ENCODE assay signal across 8 cellular contexts in genomic region chr17:30710296-30711088, GRCh38.
A peak's percentile ranks its signal among the peaks of the same experiment; 100 is the strongest.
DNase-seq lines count a peak whose midpoint lies in the region; ATAC-seq and TF ChIP-seq lines count a peak whose summit lies in the region.
"Not testable (repeated sequence)": the region's sequence is repeated elsewhere in the genome, so short reads cannot be mapped to it uniquely, and the experiment has no call there.

No MANE protein-coding gene starts in this region.

- not testable (repeated sequence) for H3K9me3 ChIP-seq in Caco-2; Karpas-422 (ENCODE audit: low read length); T-helper 17 cell (ENCODE audit: control insufficient read depth, low read length, poor library complexity, severe bottlenecking); esophagus muscularis mucosa; ovary; thyroid gland

- H3K9ac ChIP-seq in Karpas-422 (ENCODE audit: low read length): peak overlapping the region; percentile 84

- BruUV-seq in Caco-2 (replicated peaks; lab: Mats Ljungman, UMichigan): not testable (repeated sequence)

- not testable (repeated sequence) for TF ChIP-seq EP300 in esophagus muscularis mucosa (IDR thresholded peaks at IDR 0.05); ovary (IDR thresholded peaks at IDR 0.05)

- not testable (repeated sequence) for H4K20me1 ChIP-seq in Karpas-422 (ENCODE audit: insufficient read depth, low read depth, low read length)

- peak overlapping the region; percentile 80 for H3K4me3 ChIP-seq in Caco-2 (ENCODE audit: low read depth, low read length)
- peak overlapping the region; percentile 74 for H3K4me3 ChIP-seq in Karpas-422 (ENCODE audit: low read length)
- H3K4me3 ChIP-seq in astrocyte of the cerebellum (ENCODE audit: low read depth, low read length): peak overlapping the region; percentile 67
- peak overlapping the region; percentile 70 to 92 (median 87) for H3K4me3 ChIP-seq in esophagus muscularis mucosa
- H3K4me3 ChIP-seq in ovary: peak overlapping the region; percentile 77
- peak overlapping the region; percentile 56 to 88 (median 64) for H3K4me3 ChIP-seq in thyroid gland (replicated peaks in 1 of 3)

- H3K4me3 Mint-ChIP-seq in Caco-2 (ENCODE audit: unreplicated experiment) (peak overlapping the region; percentile 78), T-helper 17 cell (peak overlapping the region; percentile 88)

- H2AFZ ChIP-seq in Karpas-422 (ENCODE audit: low read length): not testable (repeated sequence)

- POLR2A ChIA-PET in Caco-2 (lab: Charles Lee): not testable (repeated sequence)

- not testable (repeated sequence) for TF ChIP-seq POLR2A in esophagus muscularis mucosa (IDR thresholded peaks at IDR 0.05; ENCODE audit: low read depth); ovary (IDR thresholded peaks at IDR 0.05); thyroid gland (IDR thresholded peaks at IDR 0.05)

- intact Hi-C loops in Caco-2 (cut with micrococcal nuclease; ENCODE audit: unreplicated experiment); ovary (cut with DNase I); thyroid gland (cut with DNase I): not testable (repeated sequence)
- intact Hi-C loops in esophagus muscularis mucosa (cut with DNase I): loop anchor here (10.0 kb wide), 2 partner anchors 114 to 236 kb away; partner anchors contain the start of genes CRLF3 and GOSR1

- not testable (repeated sequence) for ATAC-seq in T-helper 17 cell

- H3K27ac Mint-ChIP-seq in Caco-2 (ENCODE audit: unreplicated experiment): peak overlapping the region; percentile 70
- H3K27ac Mint-ChIP-seq in T-helper 17 cell: not testable (repeated sequence)

- H3K27ac ChIP-seq in Karpas-422 (ENCODE audit: low read length) (peak overlapping the region; percentile 51), esophagus muscularis mucosa (replicated peaks in 1 of 4) (peak overlapping the region; percentile 48 to 74 (median 72))
- H3K27ac ChIP-seq in ovary, thyroid gland: not testable (repeated sequence)

- TF ChIP-seq CTCF in Caco-2 (IDR thresholded peaks at IDR 0.05; ENCODE audit: insufficient read depth in 1 of 2, low read depth in 1 of 2, low read length in 1 of 2, severe bottlenecking in 1 of 2, unreplicated experiment in 1 of 2); astrocyte of the cerebellum (IDR thresholded peaks at IDR 0.05; ENCODE audit: low read depth, low read length, missing control alignments); esophagus muscularis mucosa (IDR thresholded peaks at IDR 0.05); ovary (IDR thresholded peaks at IDR 0.05); thyroid gland (IDR thresholded peaks at IDR 0.05): not testable (repeated sequence)

- H3K4me2 ChIP-seq in Karpas-422 (ENCODE audit: low read depth, low read length, poor library complexity, severe bottlenecking): peak overlapping the region; percentile 71

- not testable (repeated sequence) for H3K9me3 Mint-ChIP-seq in Caco-2 (ENCODE audit: unreplicated experiment)

- peaks cover 47% of the 10 kb centered on the region for H3K79me2 ChIP-seq in Karpas-422 (ENCODE audit: low read length)

- in situ Hi-C loops in astrocyte of the cerebellum (cut with HindIII; ENCODE audit: low sequenced_read_pairs): not testable (repeated sequence)

- H3K36me3 ChIP-seq in Caco-2 (ENCODE audit: control insufficient read depth, insufficient read depth, low read length); Karpas-422 (ENCODE audit: insufficient read depth, low read length); esophagus muscularis mucosa; ovary; thyroid gland: not testable (repeated sequence)

- not testable (repeated sequence) for H3K27me3 Mint-ChIP-seq in Caco-2 (ENCODE audit: insufficient read depth, unreplicated experiment)
- H3K27me3 Mint-ChIP-seq in T-helper 17 cell: peaks cover 26% of the 10 kb centered on the region

- CTCF ChIA-PET in Caco-2 (lab: Charles Lee): interaction anchor here (0.6 kb wide), 1 partner anchor 54 kb away, joined by 7 read pairs; no protein-coding TSS in a partner anchor

- H3K27me3 ChIP-seq in Caco-2 (replicated peaks; ENCODE audit: control insufficient read depth, insufficient read depth, low read length); Karpas-422 (ENCODE audit: low read length); ovary; thyroid gland: not testable (repeated sequence)
- H3K27me3 ChIP-seq in esophagus muscularis mucosa: peaks cover 0 to 13% (median 0%) of the 10 kb centered on the region in 4 donors

- H3K9me2 ChIP-seq in Karpas-422 (replicated peaks; ENCODE audit: insufficient read depth, low read length): not testable (repeated sequence)

- not testable (repeated sequence) for H3K4me1 ChIP-seq in Caco-2; ovary (ENCODE audit: insufficient read depth)
- H3K4me1 ChIP-seq in Karpas-422 (ENCODE audit: low read length): peaks cover 56% of the 10 kb centered on the region
- H3K4me1 ChIP-seq in esophagus muscularis mucosa: peaks cover 3 to 66% (median 54%) of the 10 kb centered on the region in 4 donors
- H3K4me1 ChIP-seq in thyroid gland: peaks cover 10 to 13% of the 10 kb centered on the region in 2 donors

- not testable (repeated sequence) for DNase-seq in Caco-2; T-helper 17 cell; astrocyte of the cerebellum (ENCODE audit: low read depth); esophagus muscularis mucosa (ENCODE audit: extremely low spot score); ovary; thyroid gland
- peak; percentile 49 for DNase-seq in Karpas-422
- DNase-seq in left kidney (ENCODE audit: low read depth, low spot score): peak; percentile 43

- H3K4me1 Mint-ChIP-seq in Caco-2 (ENCODE audit: low read depth, unreplicated experiment): peaks cover 21% of the 10 kb centered on the region
- H3K4me1 Mint-ChIP-seq in T-helper 17 cell: peaks cover 31% of the 10 kb centered on the region

- 42% methylated on average over 14 of the region's 29 CpGs for WGBS in esophagus muscularis mucosa
- 14 to 29% (median 19%) methylated on average over 15 to 29 of the region's 29 CpGs for WGBS in ovary, 3 donors
- WGBS in thyroid gland, 2 donors: 25 to 26% methylated on average over 22 to 23 of the region's 29 CpGs

- peaks cover 18% of the 10 kb centered on the region for H3K36me3 Mint-ChIP-seq in Caco-2 (ENCODE audit: insufficient read depth, unreplicated experiment)
- H3K36me3 Mint-ChIP-seq in T-helper 17 cell (ENCODE audit: low read depth): not testable (repeated sequence)
